Comparison of ENCODE assay signal across 8 cellular contexts in the genomic region with DNA sequence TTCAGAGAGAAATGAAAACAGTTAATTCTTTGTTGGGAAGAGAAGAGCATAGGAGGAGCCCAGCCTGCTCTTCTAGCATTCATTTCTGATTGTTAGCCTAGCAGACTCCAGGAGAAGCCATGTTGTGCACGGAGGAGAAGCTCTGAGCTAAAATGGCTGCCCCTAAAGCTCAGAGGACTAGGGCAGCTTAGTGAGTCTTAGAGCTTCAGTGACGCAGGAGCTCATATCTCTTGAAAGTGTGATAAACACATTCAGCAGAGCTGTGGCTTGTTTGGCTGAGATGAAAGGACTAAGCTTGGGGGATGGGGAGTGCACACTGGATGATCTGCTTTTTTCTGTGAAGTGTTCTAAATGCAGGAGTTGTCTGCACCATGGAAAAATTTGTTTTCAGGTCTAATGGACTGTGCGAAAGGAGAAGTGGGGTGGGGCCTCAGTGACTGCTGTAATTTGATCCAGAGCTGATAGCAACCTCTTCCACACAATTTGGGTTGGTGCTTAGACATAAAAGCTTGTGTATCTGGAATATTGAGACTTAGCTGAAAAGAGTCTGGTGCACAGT. TPM values are rescaled to one million over a fixed set of nuclear protein-coding genes. Genes with fewer than 3 reads are reported as not detected.
A peak's percentile ranks its signal among the peaks of the same experiment; 100 is the strongest.
DNase-seq lines count a peak whose midpoint lies in the region; ATAC-seq and FAIRE-seq lines count a peak whose summit lies in the region.

No MANE protein-coding gene starts in this region.

- no peaks in the 10 kb centered on the region for H3K27me3 ChIP-seq in ectodermal cell (ENCODE audit: control insufficient read depth, insufficient read depth, low read length, poor library complexity, severe bottlenecking)
- H3K27me3 ChIP-seq in mesendoderm (ENCODE audit: insufficient read depth, low read length, poor library complexity): no peaks in the 10 kb centered on the region

- H3K9ac ChIP-seq in mesendoderm (ENCODE audit: low read length): no peak overlapping the region

- no peak overlapping the region for H4K5ac ChIP-seq in mesendoderm (ENCODE audit: low read length)

- peak; percentile 76 to 83 for ATAC-seq in activated T-cell treated with anti-CD3 and anti-CD28 coated beads, Interleukin-2, amount 50 U/mL, for 4 hours

- peaks cover 19% of the 10 kb centered on the region for H3K4me1 ChIP-seq in ectodermal cell (ENCODE audit: control insufficient read depth, insufficient read depth, low read length)
- peaks cover 6% of the 10 kb centered on the region for H3K4me1 ChIP-seq in mesendoderm (ENCODE audit: control insufficient read depth, low read depth, low read length)

- no peak overlapping the region for H2BK5ac ChIP-seq in mesendoderm (ENCODE audit: low read length)

- H3K4me3 ChIP-seq in ectodermal cell (ENCODE audit: insufficient read depth, low read depth, low read length): no peak overlapping the region
- no peak overlapping the region for H3K4me3 ChIP-seq in mesendoderm (ENCODE audit: low read length)

- no peak overlapping the region for H3K4me3 Mint-ChIP-seq in activated T-cell treated with anti-CD3 and anti-CD28 coated beads, Interleukin-2, amount 50 U/mL, for 4 hours

- WGBS in ectodermal cell, 2 experiments: 71 to 86% methylated on average over 3 of the region's 3 CpGs
- no CpG with 5 or more reads among the region's 3 CpGs for WGBS in mesendoderm (ENCODE audit: extremely low coverage, insufficient coverage, low lambda C conversion rate)

- H3K36me3 ChIP-seq in ectodermal cell (ENCODE audit: control insufficient read depth, insufficient read depth, low read length) (peaks cover 34% of the 10 kb centered on the region), mesendoderm (ENCODE audit: control insufficient read depth, insufficient read depth, low read length) (peaks cover 5% of the 10 kb centered on the region)

- H3K27ac ChIP-seq in ectodermal cell (ENCODE audit: insufficient read depth, low read depth, low read length, poor library complexity, severe bottlenecking): peak overlapping the region; percentile 82
- H3K27ac ChIP-seq in mesendoderm (ENCODE audit: low read depth, low read length): no peak overlapping the region

- H3K79me1 ChIP-seq in mesendoderm (ENCODE audit: low read length): no peaks in the 10 kb centered on the region

- H4K8ac ChIP-seq in mesendoderm (ENCODE audit: low read depth, low read length): no peak overlapping the region

- H3K23ac ChIP-seq in mesendoderm (ENCODE audit: low read length): no peak overlapping the region

- no peaks in the 10 kb centered on the region for H3K36me3 Mint-ChIP-seq in activated T-cell treated with anti-CD3 and anti-CD28 coated beads, Interleukin-2, amount 50 U/mL, for 4 hours (ENCODE audit: insufficient read depth)

- H3K56ac ChIP-seq in mesendoderm (ENCODE audit: low read length): no peak overlapping the region

- H2BK15ac ChIP-seq in mesendoderm (replicated peaks; ENCODE audit: low read depth): peak overlapping the region; percentile 60

- no peaks in the 10 kb centered on the region for H3K4me1 Mint-ChIP-seq in activated T-cell treated with anti-CD3 and anti-CD28 coated beads, Interleukin-2, amount 50 U/mL, for 4 hours (ENCODE audit: low read depth)

- H3K4ac ChIP-seq in mesendoderm (ENCODE audit: low read depth, low read length): peak overlapping the region; percentile 22

- no peak overlapping the region for H2BK120ac ChIP-seq in mesendoderm (ENCODE audit: low read depth, low read length)

- no peaks in the 10 kb centered on the region for H3K27me3 Mint-ChIP-seq in activated T-cell treated with anti-CD3 and anti-CD28 coated beads, Interleukin-2, amount 50 U/mL, for 4 hours (ENCODE audit: low read depth)

- peaks cover 2% of the 10 kb centered on the region for H3K79me2 ChIP-seq in mesendoderm (ENCODE audit: control insufficient read depth, insufficient read depth, low read length)

- no peak for FAIRE-seq in urothelium cell line (lab: Jason Lieb, UNC)

- no peaks in the 10 kb centered on the region for H3K9me3 ChIP-seq in ectodermal cell (ENCODE audit: control insufficient read depth, low read length)

- no peak overlapping the region for H2AK5ac ChIP-seq in mesendoderm (ENCODE audit: low read length)

- H3K18ac ChIP-seq in mesendoderm (ENCODE audit: low read length): peak overlapping the region; percentile 88

- H3K4me2 ChIP-seq in mesendoderm (ENCODE audit: low read length): no peak overlapping the region

- no peak for DNase-seq in activated T-cell treated with anti-CD3 and anti-CD28 coated beads, Interleukin-2, amount 50 U/mL, for 4 hours
- no peak for DNase-seq in activated T-cell treated with anti-CD3 and anti-CD28 coated beads, Interleukin-2, amount 50 U/mL, for 48 hours
- peak; percentile 67 for DNase-seq in NCI-H774 (lab: John Stamatoyannopoulos, UW)
- DNase-seq in mesendoderm: peak; percentile 90
- DNase-seq in urothelium cell line (ENCODE audit: low spot score): peak; percentile 17
- no peak for DNase-seq in T-helper 9 cell
- no peak for DNase-seq in NCI-H1694 (lab: John Stamatoyannopoulos, UW)

- H3K9me3 Mint-ChIP-seq in activated T-cell treated with anti-CD3 and anti-CD28 coated beads, Interleukin-2, amount 50 U/mL, for 4 hours: peaks cover 10% of the 10 kb centered on the region

RNA-seq across cellular contexts. Expression of a gene that starts 58.5 kb away (rescaled TPM):
- total RNA-seq in activated T-cell treated with anti-CD3 and anti-CD28 coated beads, Interleukin-2, amount 50 U/mL, for 4 hours: under 1 TPM; 0.19 to 0.34 (median 0.25) TPM
- polyA plus RNA-seq in ectodermal cell (2013, experiment 1 of 4): 64.7 TPM
- polyA plus RNA-seq in ectodermal cell (2013, experiment 2 of 4): 72.7 TPM
- polyA plus RNA-seq in ectodermal cell (2013, experiment 3 of 4): 43.9 TPM
- polyA plus RNA-seq in ectodermal cell (2013, experiment 4 of 4): 55.4 TPM
- 11.5 TPM for polyA plus RNA-seq in mesendoderm (2013, experiment 1 of 2)
- 11.7 TPM for polyA plus RNA-seq in mesendoderm (2013, experiment 2 of 2)

Comparison
In these comparisons a context has a peak if more than half of its experiments do, and no peak if none do; other contexts are left out.
1. DNase-seq: peak in NCI-H774 (single experiment), mesendoderm (single experiment) and urothelium cell line (single experiment); none in activated T-cell treated with anti-CD3 and anti-CD28 coated beads, Interleukin-2, amount 50 U/mL, for 4 hours (single experiment), activated T-cell treated with anti-CD3 and anti-CD28 coated beads, Interleukin-2, amount 50 U/mL, for 48 hours (0 of 2), T-helper 9 cell (single experiment) and NCI-H1694 (single experiment).